In genomic region chr1:42941640-42942330, GRCh38 we compare ENCODE assay signal across 8 cellular contexts. TPM values are rescaled to one million over a fixed set of nuclear protein-coding genes. Genes with fewer than 3 reads are reported as not detected.
A peak's percentile ranks its signal among the peaks of the same experiment; 100 is the strongest.
DNase-seq lines count a peak whose midpoint lies in the region; ATAC-seq, FAIRE-seq and TF ChIP-seq lines count a peak whose summit lies in the region.

No MANE protein-coding gene starts in this region.

- H3K4me1 ChIP-seq in keratinocyte (ENCODE audit: control insufficient read depth, extremely low read depth, insufficient read depth, low read length) = peaks cover 100% of the 10 kb centered on the region

- H3K27ac Mint-ChIP-seq in stimulated activated memory B cell treated with anti-CD40 and anti-IgM and Interleukin-4, amounts not matched to agents 10 μg/mL and 1 μg/mL and 100 μg/mL, for 72 hours = peak overlapping the region; percentile 97

- H3K79me2 ChIP-seq in keratinocyte (ENCODE audit: control insufficient read depth, insufficient read depth, low read length) = peaks cover 69% of the 10 kb centered on the region

- H4K20me1 ChIP-seq in keratinocyte (ENCODE audit: control insufficient read depth, extremely low read depth, insufficient read depth, low read length) = peaks cover 8% of the 10 kb centered on the region

- H3K9me3 ChIP-seq in keratinocyte (ENCODE audit: control insufficient read depth, low read depth, low read length) = no peaks in the 10 kb centered on the region

- no peak for ATAC-seq in stimulated activated memory B cell treated with anti-CD40 and anti-IgM and Interleukin-4, amounts not matched to agents 10 μg/mL and 1 μg/mL and 100 μg/mL, for 72 hours
- ATAC-seq in GM21360 (IDR thresholded peaks at IDR 0.05; ENCODE audit: unreplicated experiment) = no peak
- ATAC-seq in GM21576 (IDR thresholded peaks at IDR 0.05; ENCODE audit: unreplicated experiment) = no peak

- peak; percentile 86 for FAIRE-seq in keratinocyte (lab: Jason Lieb, UNC)

- peaks cover 24 to 57% of the 10 kb centered on the region in 2 experiments for H3K36me3 ChIP-seq in keratinocyte (ENCODE audit: control insufficient read depth in 2 of 2, extremely low read depth in 1 of 2, insufficient read depth in 2 of 2, low read length in 2 of 2)

- peak overlapping the region; percentile 58 for H3K4me2 ChIP-seq in keratinocyte (ENCODE audit: control insufficient read depth, extremely low read depth, insufficient read depth, low read depth, low read length)

- peak overlapping the region; percentile 56 for H3K9ac ChIP-seq in keratinocyte (ENCODE audit: control insufficient read depth, extremely low read depth, insufficient read depth, low read length)

- no peaks in the 10 kb centered on the region for H3K9me3 Mint-ChIP-seq in stimulated activated memory B cell treated with anti-CD40 and anti-IgM and Interleukin-4, amounts not matched to agents 10 μg/mL and 1 μg/mL and 100 μg/mL, for 72 hours

- no peaks in the 10 kb centered on the region for H3K27me3 Mint-ChIP-seq in stimulated activated memory B cell treated with anti-CD40 and anti-IgM and Interleukin-4, amounts not matched to agents 10 μg/mL and 1 μg/mL and 100 μg/mL, for 72 hours

- no peak for TF ChIP-seq CTCF in astrocyte of the spinal cord (IDR thresholded peaks at IDR 0.05; ENCODE audit: low read depth, low read length)
- no peak for TF ChIP-seq CTCF in keratinocyte (optimal IDR thresholded peaks at IDR 0.05 in 1 of 3, IDR thresholded peaks at IDR 0.05 in 1 of 3, conservative IDR thresholded peaks at IDR 0.05 in 1 of 3; ENCODE audit: extremely low read depth in 1 of 3, insufficient read depth in 2 of 3, low read length in 3 of 3)

- H3K27me3 ChIP-seq in keratinocyte (ENCODE audit: control insufficient read depth, extremely low read depth, insufficient read depth, low read length) = no peaks in the 10 kb centered on the region

- peaks cover 69% of the 10 kb centered on the region for H3K36me3 Mint-ChIP-seq in stimulated activated memory B cell treated with anti-CD40 and anti-IgM and Interleukin-4, amounts not matched to agents 10 μg/mL and 1 μg/mL and 100 μg/mL, for 72 hours

- H3K4me1 Mint-ChIP-seq in stimulated activated memory B cell treated with anti-CD40 and anti-IgM and Interleukin-4, amounts not matched to agents 10 μg/mL and 1 μg/mL and 100 μg/mL, for 72 hours = peaks cover 98% of the 10 kb centered on the region

- DNase-seq in GM03348 (ENCODE audit: low spot score) (peak; percentile 89), NCI-H510A treated with DMSO at 0.1 percent for 48 hours (lab: John Stamatoyannopoulos, UW) (peak; percentile 99), astrocyte of the spinal cord (ENCODE audit: low read depth, low spot score) (peak; percentile 85), keratinocyte (ENCODE audit: low read depth, low spot score) (peak; percentile 81), NCI-H82 (lab: John Stamatoyannopoulos, UW) (no peak)

- in situ Hi-C loops in astrocyte of the spinal cord (cut with HindIII; ENCODE audit: low sequenced_read_pairs) = no loop called here

- dilution Hi-C loops in keratinocyte (cut with MboI; ENCODE audit: extremely low pct_ligation_motif_present, low sequenced_read_pairs) = no loop called here

- no peak overlapping the region for H3K4me3 ChIP-seq in astrocyte of the spinal cord (ENCODE audit: low read depth, low read length)
- H3K4me3 ChIP-seq in keratinocyte (ENCODE audit: control insufficient read depth in 2 of 3, extremely low read depth in 1 of 3, insufficient read depth in 2 of 3, low read depth in 1 of 3, low read length in 3 of 3) = peak overlapping the region in 1 of 3 experiments; percentile 5

- H3K9me1 ChIP-seq in keratinocyte (ENCODE audit: control insufficient read depth, extremely low read depth, insufficient read depth, low read length) = no peaks in the 10 kb centered on the region

- H3K4me3 Mint-ChIP-seq in stimulated activated memory B cell treated with anti-CD40 and anti-IgM and Interleukin-4, amounts not matched to agents 10 μg/mL and 1 μg/mL and 100 μg/mL, for 72 hours = no peak overlapping the region

- H3K27ac ChIP-seq in keratinocyte (ENCODE audit: control insufficient read depth, insufficient read depth, low read length) = peak overlapping the region; percentile 84

- H2AFZ ChIP-seq in keratinocyte (ENCODE audit: control insufficient read depth, low read length) = no peak overlapping the region

RNA-seq across cellular contexts. Expression of gene SLC2A1, which starts 16.9 kb away (rescaled TPM):
- 580 to 1,115 TPM (median 689 TPM) in 3 replicates for polyA plus RNA-seq in keratinocyte
- 202 TPM for polyA plus RNA-seq in keratinocyte (2011; ENCODE audit: low read depth)
- 275 and 321 TPM in 2 replicates for polyA plus RNA-seq in keratinocyte (2011; cell fraction: cytosol; rRNA removed)
- 1,814 and 2,318 TPM in 2 replicates for polyA plus RNA-seq in keratinocyte (2011; cell fraction: nucleus; rRNA removed)
- polyA plus RNA-seq in keratinocyte (2012; ENCODE audit: low replicate concordance) = 844 and 1,046 TPM in 2 replicates
- polyA minus RNA-seq in keratinocyte = 817 to 1,377 TPM (median 1,072 TPM) in 3 replicates
- 724 TPM for polyA minus RNA-seq in keratinocyte (2011; cell fraction: cytosol; rRNA and poly(A)+ RNA removed)
- polyA minus RNA-seq in keratinocyte (2011; cell fraction: nucleus; rRNA and poly(A)+ RNA removed) = 1,644 and 2,001 TPM in 2 replicates
